ENCODE assay signal across 17 cellular contexts in the genomic region with DNA sequence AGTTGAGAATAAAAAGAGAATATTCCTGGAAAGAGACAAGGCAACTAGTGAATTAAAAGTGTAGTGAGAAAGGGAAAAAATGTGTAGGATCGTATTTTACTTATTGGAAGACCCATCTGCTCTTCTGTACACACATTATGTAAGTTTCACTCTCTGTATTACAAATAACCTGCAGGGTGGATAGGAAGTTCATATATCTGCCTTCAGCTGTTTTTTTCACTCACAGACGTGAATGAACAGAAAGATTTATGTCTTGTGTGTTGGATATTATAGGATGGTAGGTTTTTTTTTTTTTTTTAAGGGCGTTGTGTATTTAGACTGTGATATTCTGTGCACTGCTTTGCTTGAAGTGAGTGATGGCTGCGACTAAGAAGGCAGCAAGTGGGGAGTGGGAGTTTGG.
DNase-seq lines count a peak whose midpoint lies in the region; ATAC-seq, FAIRE-seq and TF ChIP-seq lines count a peak whose summit lies in the region.
"Had no signal": no experiment of that assay in that cellular context is flagged by ENCODE, and none has a peak within 500 bp of the region (broad histone marks: within the 10 kb centered on the region; RNA-seq: fewer than 3 reads in every experiment).

No MANE protein-coding gene starts in this region.

- H3K4me3 ChIP-seq in GM12865 (ENCODE audit: low read depth, low read length) (no peak overlapping the region), breast epithelium (no peak overlapping the region)
- H3K4me3 ChIP-seq: SJCRH30 had no signal

- no peak for TF ChIP-seq POLR2A in breast epithelium (IDR thresholded peaks at IDR 0.05)

- H3K27ac ChIP-seq in breast epithelium: no peak overlapping the region
- H3K27ac ChIP-seq: SJCRH30 had no signal

- intact Hi-C loops in breast epithelium (cut with DNase I; ENCODE audit: low total_unique reads): no loop called here

- TF ChIP-seq CTCF in GM12865 (IDR thresholded peaks at IDR 0.05; ENCODE audit: insufficient read depth, low read depth, low read length, missing control alignments): no peak
- TF ChIP-seq CTCF in breast epithelium (IDR thresholded peaks at IDR 0.05): no peak

- peak; percentile 37 for DNase-seq in GM12865 (ENCODE audit: low read depth)
- no peak for DNase-seq in HTR-8/SVneo (ENCODE audit: insufficient read length, low spot score)
- no peak for DNase-seq in breast epithelium (ENCODE audit: low spot score in 2 of 2)
- no peak for DNase-seq in stimulated activated CD4-positive, alpha-beta T cell treated with anti-CD3 and anti-CD28 coated beads, Interleukin-4, amount 100 ng/mL, for 1 hour
- DNase-seq: activated CD4-positive, alpha-beta T cell treated with anti-CD3 and anti-CD28 coated beads, Interleukin-2, amount 10 ng/mL, durations not matched to agents 7 days and 5 days; activated naive CD8-positive, alpha-beta T cell treated with anti-CD3 and anti-CD28 coated beads, Interleukin-2, amount 50 U/mL, for 24 hours; activated T-cell treated with anti-CD3 and anti-CD28 coated beads, Interleukin-2, amount 50 U/mL, for 24 hours; caudate nucleus; effector memory CD4-positive, alpha-beta T cell; left colon; T1000; trophoblast cell had no signal

- FAIRE-seq in HTR-8/SVneo (lab: Jason Lieb, UNC): no peak

- ATAC-seq in GM18867 (IDR thresholded peaks at IDR 0.05; ENCODE audit: unreplicated experiment) (peak; percentile 85), HG02610 (IDR thresholded peaks at IDR 0.05; ENCODE audit: unreplicated experiment) (peak; percentile 87), HG03575 (IDR thresholded peaks at IDR 0.05; ENCODE audit: extremely low read depth, insufficient number of reproducible peaks, low FRiP score, unreplicated experiment) (peak; percentile 67), GM19328 (IDR thresholded peaks at IDR 0.05; ENCODE audit: unreplicated experiment) (no peak)
- ATAC-seq: activated naive CD8-positive, alpha-beta T cell treated with anti-CD3 and anti-CD28 coated beads, Interleukin-2, amount 50 U/mL, for 24 hours; left colon had no signal

- H3K27me3 ChIP-seq in breast epithelium: no peaks in the 10 kb centered on the region
- H3K27me3 ChIP-seq: SJCRH30 had no signal

- H3K4me1 ChIP-seq in breast epithelium: no peaks in the 10 kb centered on the region

- H3K9me3 ChIP-seq in breast epithelium: no peaks in the 10 kb centered on the region
- H3K9me3 ChIP-seq: SJCRH30 had no signal

- H3K36me3 ChIP-seq in breast epithelium: no peaks in the 10 kb centered on the region
- H3K36me3 ChIP-seq: SJCRH30 had no signal
